In the genomic region with DNA sequence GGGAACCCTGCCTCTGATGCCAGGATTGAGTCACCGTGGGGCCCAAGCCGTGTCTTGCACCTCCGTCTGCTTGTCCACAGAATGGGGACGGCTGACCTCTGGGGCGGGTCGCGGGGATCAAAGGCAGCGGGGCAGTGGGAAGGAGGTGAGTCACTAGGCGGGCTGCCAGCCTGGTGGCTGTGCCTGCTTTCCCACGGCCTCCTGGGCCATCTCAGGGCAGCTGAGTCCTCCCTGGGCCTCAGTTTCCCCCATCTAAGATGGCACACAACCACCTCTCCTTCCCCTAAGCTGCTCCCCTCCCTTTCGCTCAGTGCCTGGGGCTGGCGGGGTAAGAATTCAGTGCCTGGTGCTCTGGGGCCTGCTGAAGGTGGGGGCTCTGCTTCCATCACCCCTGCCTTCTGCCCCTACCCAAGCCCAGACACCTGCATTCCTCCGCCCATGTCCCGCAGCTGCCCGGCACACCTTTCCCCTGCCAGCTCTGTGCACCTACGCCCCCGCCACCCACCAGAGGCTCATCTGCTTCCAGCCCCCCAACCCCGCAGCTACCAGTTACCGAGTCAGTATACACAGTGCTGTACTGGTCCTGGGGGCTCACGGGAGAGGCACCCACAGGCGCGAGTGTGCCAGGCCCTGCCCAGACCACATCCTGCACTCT, we compare ENCODE assay signal across 7 cellular contexts. TPM values are rescaled to one million over a fixed set of nuclear protein-coding genes. Genes with fewer than 3 reads are reported as not detected.
DNase-seq lines count a peak whose midpoint lies in the region; ATAC-seq lines count a peak whose summit lies in the region.

No MANE protein-coding gene starts in this region.

- H3K9me3 Mint-ChIP-seq in stimulated activated naive B cell treated with anti-CD40 and anti-IgM and Interleukin-4, amounts not matched to agents 10 μg/mL and 1 μg/mL and 100 μg/mL, for 72 hours: no peaks in the 10 kb centered on the region

- H3K27me3 Mint-ChIP-seq in T-helper 17 cell: no peaks in the 10 kb centered on the region
- H3K27me3 Mint-ChIP-seq in stimulated activated naive B cell treated with anti-CD40 and anti-IgM and Interleukin-4, amounts not matched to agents 10 μg/mL and 1 μg/mL and 100 μg/mL, for 72 hours: no peaks in the 10 kb centered on the region

- peak overlapping the region; percentile 89 for H3K4me3 Mint-ChIP-seq in T-helper 17 cell
- peak overlapping the region; percentile 75 to 86 for H3K4me3 Mint-ChIP-seq in stimulated activated naive B cell treated with anti-CD40 and anti-IgM and Interleukin-4, amounts not matched to agents 10 μg/mL and 1 μg/mL and 100 μg/mL, for 72 hours

- no peak for ATAC-seq in T-helper 17 cell
- ATAC-seq in stimulated activated naive B cell treated with anti-CD40 and anti-IgM and Interleukin-4, amounts not matched to agents 10 μg/mL and 1 μg/mL and 100 μg/mL, for 72 hours (replicated peaks): no peak
- no peak for ATAC-seq in GM21367 (IDR thresholded peaks at IDR 0.05; ENCODE audit: unreplicated experiment)

- H3K4me1 Mint-ChIP-seq in T-helper 17 cell: peaks cover 37% of the 10 kb centered on the region
- peaks cover 52 to 91% of the 10 kb centered on the region in 2 donors for H3K4me1 Mint-ChIP-seq in stimulated activated naive B cell treated with anti-CD40 and anti-IgM and Interleukin-4, amounts not matched to agents 10 μg/mL and 1 μg/mL and 100 μg/mL, for 72 hours

- H3K9me3 ChIP-seq in T-helper 17 cell (ENCODE audit: control insufficient read depth, low read length, poor library complexity, severe bottlenecking): no peaks in the 10 kb centered on the region

- H3K36me3 Mint-ChIP-seq in T-helper 17 cell (ENCODE audit: low read depth): peaks cover 2% of the 10 kb centered on the region
- peaks cover 20 to 51% of the 10 kb centered on the region in 2 donors for H3K36me3 Mint-ChIP-seq in stimulated activated naive B cell treated with anti-CD40 and anti-IgM and Interleukin-4, amounts not matched to agents 10 μg/mL and 1 μg/mL and 100 μg/mL, for 72 hours

- peak overlapping the region; percentile 84 for H3K27ac Mint-ChIP-seq in T-helper 17 cell
- H3K27ac Mint-ChIP-seq in stimulated activated naive B cell treated with anti-CD40 and anti-IgM and Interleukin-4, amounts not matched to agents 10 μg/mL and 1 μg/mL and 100 μg/mL, for 72 hours: peak overlapping the region; percentile 81

- DNase-seq in HCEC 1CT (peak; percentile 18), T-helper 17 cell (peak in 1 of 3 donors; percentile 32), glomerular visceral epithelial cell (ENCODE audit: extremely low spot score) (peak; percentile 81), NCI-H2227 treated with DMSO at 0.1 percent for 48 hours (lab: John Stamatoyannopoulos, UW) (no peak), OCI-M1 (lab: John Stamatoyannopoulos, UW) (no peak)
- DNase-seq in stimulated activated naive B cell treated with anti-CD40 and anti-IgM and Interleukin-4, amounts not matched to agents 10 μg/mL and 1 μg/mL and 100 μg/mL, for 72 hours: no peak

RNA-seq across cellular contexts. Expression of a gene that starts 3.5 kb away (rescaled TPM):
- 100 to 1,000 TPM; 256 to 288 TPM for total RNA-seq in T-helper 17 cell

RNA-seq across cellular contexts. Expression of a gene that starts 32.1 kb away (rescaled TPM):
- 10 to 100 TPM; 53.4 to 64.6 TPM for total RNA-seq in T-helper 17 cell

RNA-seq across cellular contexts. Expression of a gene that starts 48.5 kb away (rescaled TPM):
- total RNA-seq in T-helper 17 cell: 100 to 1,000 TPM; 108 to 162 TPM

RNA-seq across cellular contexts. Expression of a gene that starts 49.1 kb away (rescaled TPM):
- total RNA-seq in T-helper 17 cell: 10 to 100 TPM; 12.3 to 19.8 TPM

Comparison
In these comparisons a context has a peak if more than half of its experiments do, and no peak if none do; other contexts are left out.
1. DNase-seq: peak in HCEC 1CT (single experiment) and glomerular visceral epithelial cell (single experiment); none in stimulated activated naive B cell treated with anti-CD40 and anti-IgM and Interleukin-4, amounts not matched to agents 10 μg/mL and 1 μg/mL and 100 μg/mL, for 72 hours (single experiment), NCI-H2227 treated with DMSO at 0.1 percent for 48 hours (single experiment) and OCI-M1 (single experiment).